ENCODE assay signal across 6 cellular contexts in the genomic region with DNA sequence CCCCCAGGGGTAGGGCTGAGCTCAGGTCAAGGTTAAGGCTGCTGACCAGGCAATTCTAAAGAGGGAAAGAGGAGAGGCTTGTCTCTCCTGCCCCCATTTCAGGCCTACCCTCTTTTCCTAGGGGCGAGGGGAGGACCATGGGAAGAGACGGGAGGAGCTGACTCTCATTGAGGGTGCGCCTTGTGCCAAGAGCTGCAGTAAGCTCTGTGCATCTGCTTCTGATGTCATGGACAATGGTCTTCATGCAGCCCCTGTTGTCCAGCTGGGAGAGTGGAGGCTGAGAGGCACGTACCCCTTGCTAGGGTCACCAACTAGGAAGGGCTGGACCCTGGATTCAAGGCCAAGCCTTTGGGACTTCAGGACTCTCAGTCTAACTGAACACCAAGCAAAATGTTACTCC.
"Had no signal": no experiment of that assay in that cellular context is flagged by ENCODE, and none has a peak within 500 bp of the region (broad histone marks: within the 10 kb centered on the region; RNA-seq: fewer than 3 reads in every experiment).

No MANE protein-coding gene starts in this region.

- H3K4me3 Mint-ChIP-seq: GM23338, H9 had no signal

- H3K27ac Mint-ChIP-seq: GM23338 had no signal

- ATAC-seq: GM23338, K562 had no signal

- H3K9me3 Mint-ChIP-seq: GM23338, H9 had no signal

- H3K27ac ChIP-seq: HL-60 had no signal

- H3K4me3 ChIP-seq: GM23338, K562 had no signal

- DNase-seq: H9, HCEC 1CT, IMR-90 had no signal
